In genomic region chr17:68601565-68602266, GRCh38 we compare ENCODE assay signal across 10 cellular contexts. TPM values are rescaled to one million over a fixed set of nuclear protein-coding genes. Genes with fewer than 3 reads are reported as not detected.
DNase-seq lines count a peak whose midpoint lies in the region; ATAC-seq and TF ChIP-seq lines count a peak whose summit lies in the region.
"Had no signal": no experiment of that assay in that cellular context is flagged by ENCODE, and none has a peak within 500 bp of the region (broad histone marks: within the 10 kb centered on the region; RNA-seq: fewer than 3 reads in every experiment).

No MANE protein-coding gene starts in this region.

- POLR2A ChIA-PET in CD4-positive, alpha-beta T cell (lab: Charles Lee) = no interaction called here

- TF ChIP-seq CTCF in dorsolateral prefrontal cortex (IDR thresholded peaks at IDR 0.05 in 54 of 56, conservative IDR thresholded peaks at IDR 0.05 in 2 of 56; ENCODE audit: low read depth in 1 of 56, partially characterized antibody in 56 of 56) = no peak
- TF ChIP-seq CTCF in CD4-positive, alpha-beta T cell (IDR thresholded peaks at IDR 0.05) = no peak

- no peak overlapping the region for H3K27ac Mint-ChIP-seq in T-helper 1 cell treated with Interleukin-12 subunit alpha and Interleukin-12 subunit beta and Interleukin-4 antibody, amounts not matched to agents 30 μg/mL and 1 μg/mL, for 36 hours
- no peak overlapping the region for H3K27ac Mint-ChIP-seq in memory B cell
- H3K27ac Mint-ChIP-seq in CD4-positive, alpha-beta T cell = no peak overlapping the region

- DNase-seq in T-helper 1 cell = no peak
- DNase-seq in dorsolateral prefrontal cortex = no peak
- DNase-seq in memory B cell (ENCODE audit: low spot score in 2 of 2) = no peak
- no peak for DNase-seq in Kasumi-1 (lab: John Stamatoyannopoulos, UW)
- no peak for DNase-seq in CD4-positive, alpha-beta T cell
- no peak for DNase-seq in activated naive CD4-positive, alpha-beta T cell treated with Interleukin-2 at 50 U/mL for 16 hours
- DNase-seq: stimulated activated naive CD4-positive, alpha-beta T cell treated with Interleukin-2 at 50 U/mL for 16 hours had no signal

- peaks cover 0 to 32% (median 0%) of the 10 kb centered on the region in 45 donors for H3K27me3 ChIP-seq in dorsolateral prefrontal cortex
- peaks cover 55% of the 10 kb centered on the region for H3K27me3 ChIP-seq in thymus (ENCODE audit: control insufficient read depth, insufficient read depth)
- peaks cover 47% of the 10 kb centered on the region for H3K27me3 ChIP-seq in CD4-positive, alpha-beta T cell (ENCODE audit: control insufficient read depth, insufficient read depth, low read length)

- peaks cover 2% of the 10 kb centered on the region for H3K36me3 Mint-ChIP-seq in T-helper 1 cell treated with Interleukin-12 subunit alpha and Interleukin-12 subunit beta and Interleukin-4 antibody, amounts not matched to agents 30 μg/mL and 1 μg/mL, for 36 hours (ENCODE audit: low read depth)
- no peaks in the 10 kb centered on the region for H3K36me3 Mint-ChIP-seq in memory B cell
- H3K36me3 Mint-ChIP-seq in CD4-positive, alpha-beta T cell (ENCODE audit: low read depth) = no peaks in the 10 kb centered on the region

- peak overlapping the region in 48 of 59 donors; percentile 49 to 82 (median 69) for H3K4me3 ChIP-seq in dorsolateral prefrontal cortex
- H3K4me3 ChIP-seq in thymus (ENCODE audit: low read length) = no peak overlapping the region

- H3K4me3 Mint-ChIP-seq in T-helper 1 cell treated with Interleukin-12 subunit alpha and Interleukin-12 subunit beta and Interleukin-4 antibody, amounts not matched to agents 30 μg/mL and 1 μg/mL, for 36 hours = peak overlapping the region; percentile 18
- H3K4me3 Mint-ChIP-seq in memory B cell = peak overlapping the region; percentile 50
- no peak overlapping the region for H3K4me3 Mint-ChIP-seq in CD4-positive, alpha-beta T cell

- no peaks in the 10 kb centered on the region for H3K36me3 ChIP-seq in thymus (ENCODE audit: control insufficient read depth, insufficient read depth)

- CTCF ChIA-PET in CD4-positive, alpha-beta T cell (lab: Charles Lee) = interaction anchor here (0.6 kb wide), 1 partner anchor 55 kb away, joined by 4 read pairs; no protein-coding TSS in a partner anchor

- no peaks in the 10 kb centered on the region for H3K4me1 ChIP-seq in thymus (ENCODE audit: control insufficient read depth, insufficient read depth, low read length)

- WGBS in thymus = 41% methylated on average over 6 of the region's 6 CpGs

- intact Hi-C loops in dorsolateral prefrontal cortex (cut with DNase I) = no loop called here
- intact Hi-C loops in CD4-positive, alpha-beta T cell (cut with DNase I, micrococcal nuclease) = no loop called here

- ATAC-seq in memory B cell (ENCODE audit: low read depth) = no peak
- no peak for ATAC-seq in CD4-positive, alpha-beta T cell (ENCODE audit: poor library complexity)

- peaks cover 73% of the 10 kb centered on the region for H3K27me3 Mint-ChIP-seq in T-helper 1 cell treated with Interleukin-12 subunit alpha and Interleukin-12 subunit beta and Interleukin-4 antibody, amounts not matched to agents 30 μg/mL and 1 μg/mL, for 36 hours (ENCODE audit: low read depth)
- peaks cover 27% of the 10 kb centered on the region for H3K27me3 Mint-ChIP-seq in memory B cell
- peaks cover 76% of the 10 kb centered on the region for H3K27me3 Mint-ChIP-seq in CD4-positive, alpha-beta T cell

- no peaks in the 10 kb centered on the region for H3K9me3 Mint-ChIP-seq in T-helper 1 cell treated with Interleukin-12 subunit alpha and Interleukin-12 subunit beta and Interleukin-4 antibody, amounts not matched to agents 30 μg/mL and 1 μg/mL, for 36 hours
- peaks cover 2% of the 10 kb centered on the region for H3K9me3 Mint-ChIP-seq in memory B cell
- H3K9me3 Mint-ChIP-seq in CD4-positive, alpha-beta T cell = peaks cover 2% of the 10 kb centered on the region

- H3K9me3 ChIP-seq in thymus (ENCODE audit: control insufficient read depth) = no peaks in the 10 kb centered on the region
- no peaks in the 10 kb centered on the region for H3K9me3 ChIP-seq in CD4-positive, alpha-beta T cell (ENCODE audit: control insufficient read depth, low read length)

- H3K27ac ChIP-seq in dorsolateral prefrontal cortex (peak overlapping the region in 4 of 59 donors; percentile 57 to 85 (median 64)), thymus (ENCODE audit: low read depth) (peak overlapping the region; percentile 42)
- no peak overlapping the region for H3K27ac ChIP-seq in CD4-positive, alpha-beta T cell (ENCODE audit: low read depth, low read length)

- H3K4me1 Mint-ChIP-seq in T-helper 1 cell treated with Interleukin-12 subunit alpha and Interleukin-12 subunit beta and Interleukin-4 antibody, amounts not matched to agents 30 μg/mL and 1 μg/mL, for 36 hours (ENCODE audit: low read depth) = peaks cover 4% of the 10 kb centered on the region
- peaks cover 4% of the 10 kb centered on the region for H3K4me1 Mint-ChIP-seq in memory B cell
- peaks cover 20% of the 10 kb centered on the region for H3K4me1 Mint-ChIP-seq in CD4-positive, alpha-beta T cell (ENCODE audit: low read depth)

RNA-seq across cellular contexts. Expression of gene FAM20A, which starts 0.5 kb away (rescaled TPM):
- total RNA-seq in dorsolateral prefrontal cortex = 10 to 100 TPM in 7 of 120 experiments, 1 to 10 TPM in 110, under 1 TPM in 3; 0.58 to 19.6 (median 2.4) TPM
- polyA plus RNA-seq in thymus = 35.3 TPM
- total RNA-seq in CD4-positive, alpha-beta T cell = not detected
- total RNA-seq: T-helper 1 cell treated with Interleukin-12 subunit alpha and Interleukin-12 subunit beta and Interleukin-4 antibody, amounts not matched to agents 30 ng/mL and 1 ng/mL, for 36 hours had no signal
